Comparison of ENCODE assay signal across 8 cellular contexts in genomic region chr7:74271742-74272141, GRCh38. TPM values are rescaled to one million over a fixed set of nuclear protein-coding genes. Genes with fewer than 3 reads are reported as not detected.
DNase-seq lines count a peak whose midpoint lies in the region; ATAC-seq and TF ChIP-seq lines count a peak whose summit lies in the region.

No MANE protein-coding gene starts in this region.

- H3K4me3 ChIP-seq in BLaER1: peak overlapping the region; percentile 51
- H3K4me3 ChIP-seq in neural progenitor cell: no peak overlapping the region

- H3K36me3 Mint-ChIP-seq in chondrocyte (ENCODE audit: low read depth) (no peaks in the 10 kb centered on the region), neural progenitor cell (no peaks in the 10 kb centered on the region)

- peaks cover 94% of the 10 kb centered on the region for H3K4me1 ChIP-seq in BLaER1
- H3K4me1 ChIP-seq in neural progenitor cell: no peaks in the 10 kb centered on the region

- H3K27ac Mint-ChIP-seq in chondrocyte (ENCODE audit: unreplicated experiment) (peak overlapping the region; percentile 98), neural progenitor cell (peak overlapping the region; percentile 75)

- peak overlapping the region; percentile 85 for H3K27ac ChIP-seq in BLaER1
- H3K27ac ChIP-seq in neural progenitor cell: no peak overlapping the region

- H3K9ac ChIP-seq in BLaER1 (peak overlapping the region; percentile 69), neural progenitor cell (no peak overlapping the region)

- H3K4me1 Mint-ChIP-seq in chondrocyte (ENCODE audit: low read depth): peaks cover 28% of the 10 kb centered on the region
- peaks cover 35% of the 10 kb centered on the region for H3K4me1 Mint-ChIP-seq in neural progenitor cell

- H3K79me2 ChIP-seq in neural progenitor cell (ENCODE audit: low read depth): no peaks in the 10 kb centered on the region

- peak overlapping the region; percentile 88 for H3K4me2 ChIP-seq in BLaER1
- H3K4me2 ChIP-seq in neural progenitor cell: no peak overlapping the region

- ATAC-seq in HG03045 (IDR thresholded peaks at IDR 0.05; ENCODE audit: unreplicated experiment): no peak
- no peak for ATAC-seq in GM21576 (IDR thresholded peaks at IDR 0.05; ENCODE audit: unreplicated experiment)

- H2AFZ ChIP-seq in neural progenitor cell (replicated peaks): no peak overlapping the region

- H3K9me3 Mint-ChIP-seq in chondrocyte (ENCODE audit: low read depth): no peaks in the 10 kb centered on the region
- no peaks in the 10 kb centered on the region for H3K9me3 Mint-ChIP-seq in neural progenitor cell

- no peaks in the 10 kb centered on the region for H3K9me3 ChIP-seq in BLaER1
- H3K9me3 ChIP-seq in neural progenitor cell (ENCODE audit: low read depth): no peaks in the 10 kb centered on the region

- peak overlapping the region; percentile 16 for H3K4me3 Mint-ChIP-seq in chondrocyte (ENCODE audit: unreplicated experiment)
- H3K4me3 Mint-ChIP-seq in neural progenitor cell: no peak overlapping the region

- H3K27me3 Mint-ChIP-seq in chondrocyte (ENCODE audit: low read depth) (no peaks in the 10 kb centered on the region), neural progenitor cell (ENCODE audit: insufficient read depth, low read depth) (peaks cover 7% of the 10 kb centered on the region)

- H3K27me3 ChIP-seq in BLaER1 (no peaks in the 10 kb centered on the region), neural progenitor cell (peaks cover 13% of the 10 kb centered on the region)

- peak; percentile 22 for DNase-seq in KG1 (lab: John Stamatoyannopoulos, UW)
- DNase-seq in chondrocyte (ENCODE audit: low spot score): no peak
- DNase-seq in neural progenitor cell (ENCODE audit: low spot score): no peak
- no peak for DNase-seq in NCI-H2107 (lab: John Stamatoyannopoulos, UW)
- DNase-seq in NCI-H345 treated with DMSO at 0.1 percent for 48 hours (lab: John Stamatoyannopoulos, UW; ENCODE audit: unreplicated experiment): no peak

- no peak for TF ChIP-seq CTCF in chondrocyte (IDR thresholded peaks at IDR 0.05)
- no peak for TF ChIP-seq CTCF in neural progenitor cell (IDR thresholded peaks at IDR 0.05)

- H3F3A ChIP-seq in neural progenitor cell (ENCODE audit: low read depth): peaks cover 5% of the 10 kb centered on the region

- H4K20me1 ChIP-seq in BLaER1 (no peaks in the 10 kb centered on the region), neural progenitor cell (ENCODE audit: low read depth) (no peaks in the 10 kb centered on the region)

- H3K36me3 ChIP-seq in BLaER1 (no peaks in the 10 kb centered on the region), neural progenitor cell (no peaks in the 10 kb centered on the region)

RNA-seq across cellular contexts. Expression of gene CLIP2, which starts 17.5 kb away (rescaled TPM):
- total RNA-seq in chondrocyte (27.0 to 33.0 TPM (median 32.6 TPM) in 3 replicates), neural progenitor cell (ENCODE audit: low replicate concordance) (7.5 and 29.6 TPM in 2 replicates)

RNA-seq across cellular contexts. Expression of gene RFC2, which starts 17.5 kb away (rescaled TPM):
- total RNA-seq in chondrocyte (11.0 to 18.4 TPM (median 11.3 TPM) in 3 replicates), neural progenitor cell (ENCODE audit: low replicate concordance) (66.0 and 71.3 TPM in 2 replicates)
